ENCODE assay signal across 1 cellular context in genomic region chr5:149641000-149641576, GRCh38.
TF ChIP-seq lines count a peak whose summit lies in the region.

No MANE protein-coding gene starts in this region.

TF ChIP-seq in K562, 482 proteins besides CTCF, POLR2A, EP300 and RAD21 (continued from another document and continues in another):
- TF ChIP-seq ZBTB33 (CRISPR knock-in tag; IDR thresholded peaks at IDR 0.05), result peak; percentile 83
- TF ChIP-seq, protein P1, sequence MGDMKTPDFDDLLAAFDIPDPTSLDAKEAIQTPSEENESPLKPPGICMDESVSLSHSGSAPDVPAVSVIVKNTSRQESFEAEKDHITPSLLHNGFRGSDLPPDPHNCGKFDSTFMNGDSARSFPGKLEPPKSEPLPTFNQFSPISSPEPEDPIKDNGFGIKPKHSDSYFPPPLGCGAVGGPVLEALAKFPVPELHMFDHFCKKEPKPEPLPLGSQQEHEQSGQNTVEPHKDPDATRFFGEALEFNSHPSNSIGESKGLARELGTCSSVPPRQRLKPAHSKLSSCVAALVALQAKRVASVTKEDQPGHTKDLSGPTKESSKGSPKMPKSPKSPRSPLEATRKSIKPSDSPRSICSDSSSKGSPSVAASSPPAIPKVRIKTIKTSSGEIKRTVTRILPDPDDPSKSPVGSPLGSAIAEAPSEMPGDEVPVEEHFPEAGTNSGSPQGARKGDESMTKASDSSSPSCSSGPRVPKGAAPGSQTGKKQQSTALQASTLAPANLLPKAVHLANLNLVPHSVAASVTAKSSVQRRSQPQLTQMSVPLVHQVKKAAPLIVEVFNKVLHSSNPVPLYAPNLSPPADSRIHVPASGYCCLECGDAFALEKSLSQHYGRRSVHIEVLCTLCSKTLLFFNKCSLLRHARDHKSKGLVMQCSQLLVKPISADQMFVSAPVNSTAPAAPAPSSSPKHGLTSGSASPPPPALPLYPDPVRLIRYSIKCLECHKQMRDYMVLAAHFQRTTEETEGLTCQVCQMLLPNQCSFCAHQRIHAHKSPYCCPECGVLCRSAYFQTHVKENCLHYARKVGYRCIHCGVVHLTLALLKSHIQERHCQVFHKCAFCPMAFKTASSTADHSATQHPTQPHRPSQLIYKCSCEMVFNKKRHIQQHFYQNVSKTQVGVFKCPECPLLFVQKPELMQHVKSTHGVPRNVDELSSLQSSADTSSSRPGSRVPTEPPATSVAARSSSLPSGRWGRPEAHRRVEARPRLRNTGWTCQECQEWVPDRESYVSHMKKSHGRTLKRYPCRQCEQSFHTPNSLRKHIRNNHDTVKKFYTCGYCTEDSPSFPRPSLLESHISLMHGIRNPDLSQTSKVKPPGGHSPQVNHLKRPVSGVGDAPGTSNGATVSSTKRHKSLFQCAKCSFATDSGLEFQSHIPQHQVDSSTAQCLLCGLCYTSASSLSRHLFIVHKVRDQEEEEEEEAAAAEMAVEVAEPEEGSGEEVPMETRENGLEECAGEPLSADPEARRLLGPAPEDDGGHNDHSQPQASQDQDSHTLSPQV (IDR thresholded peaks at IDR 0.05), result peak; percentile 77; the same call in 1 of the 2 replicates
- TF ChIP-seq ZNF175 (CRISPR knock-in tag; IDR thresholded peaks at IDR 0.05; ENCODE audit: low read depth), result peak; percentile 27; the same call in 1 of the 2 replicates
- TF ChIP-seq TEAD4 (IDR thresholded peaks at IDR 0.05; ENCODE audit: low read length), result 0 out of 2 replicates have a peak, but pooled peaks have one; percentile 6
- no peak for TF ChIP-seq TEAD4 (CRISPR knock-in tag; IDR thresholded peaks at IDR 0.05; ENCODE audit: borderline replicate concordance)
- no peak for TF ChIP-seq KLF1 (tag; IDR thresholded peaks at IDR 0.05)
- 0 out of 2 replicates have a peak, but pooled peaks have one; percentile 25 for TF ChIP-seq DMBX1 (CRISPR knock-in tag; IDR thresholded peaks at IDR 0.05; ENCODE audit: borderline replicate concordance)
- TF ChIP-seq MLLT1 (IDR thresholded peaks at IDR 0.05), result 0 out of 4 replicates have a peak, but pooled peaks of 1 of the 2 experiments have one; percentile 48
- no peak for TF ChIP-seq SIRT6 (IDR thresholded peaks at IDR 0.05; ENCODE audit: low read depth, low read length)
- TF ChIP-seq ZBTB9 (CRISPR knock-in tag; IDR thresholded peaks at IDR 0.05), result 0 out of 2 replicates have a peak, but pooled peaks have one; percentile 28
- TF ChIP-seq ZNF3 (CRISPR knock-in tag; IDR thresholded peaks at IDR 0.05), result no peak
- TF ChIP-seq DACH1 (IDR thresholded peaks at IDR 0.05; ENCODE audit: partially characterized antibody), result no peak
- TF ChIP-seq, protein P2, sequence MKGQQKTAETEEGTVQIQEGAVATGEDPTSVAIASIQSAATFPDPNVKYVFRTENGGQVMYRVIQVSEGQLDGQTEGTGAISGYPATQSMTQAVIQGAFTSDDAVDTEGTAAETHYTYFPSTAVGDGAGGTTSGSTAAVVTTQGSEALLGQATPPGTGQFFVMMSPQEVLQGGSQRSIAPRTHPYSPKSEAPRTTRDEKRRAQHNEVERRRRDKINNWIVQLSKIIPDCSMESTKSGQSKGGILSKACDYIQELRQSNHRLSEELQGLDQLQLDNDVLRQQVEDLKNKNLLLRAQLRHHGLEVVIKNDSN (CRISPR knock-in tag; IDR thresholded peaks at IDR 0.05), result peak; percentile 51
- 0 out of 2 replicates have a peak, but pooled peaks have one; percentile 44 for TF ChIP-seq MXI1 (IDR thresholded peaks at IDR 0.05; ENCODE audit: low read depth, low read length)
- no peak for TF ChIP-seq ZNF197 (CRISPR knock-in tag; IDR thresholded peaks at IDR 0.05; ENCODE audit: low read depth)
- TF ChIP-seq RBM39 (optimal IDR thresholded peaks at IDR 0.05; ENCODE audit: low read depth, low read length), result no peak
- 0 out of 2 replicates have a peak, but pooled peaks have one; percentile 13 for TF ChIP-seq DPF2 (IDR thresholded peaks at IDR 0.05)
- TF ChIP-seq CXXC5 (CRISPR knock-in tag; IDR thresholded peaks at IDR 0.05), result no peak
- TF ChIP-seq CC2D1A (IDR thresholded peaks at IDR 0.05), result peak; percentile 22; the same call in 1 of the 2 replicates
- no peak for TF ChIP-seq SAFB (IDR thresholded peaks at IDR 0.05; ENCODE audit: borderline replicate concordance, low read depth, low read length)
- no peak for TF ChIP-seq ZBTB34 (CRISPR knock-in tag; IDR thresholded peaks at IDR 0.05)
- TF ChIP-seq, protein P3, sequence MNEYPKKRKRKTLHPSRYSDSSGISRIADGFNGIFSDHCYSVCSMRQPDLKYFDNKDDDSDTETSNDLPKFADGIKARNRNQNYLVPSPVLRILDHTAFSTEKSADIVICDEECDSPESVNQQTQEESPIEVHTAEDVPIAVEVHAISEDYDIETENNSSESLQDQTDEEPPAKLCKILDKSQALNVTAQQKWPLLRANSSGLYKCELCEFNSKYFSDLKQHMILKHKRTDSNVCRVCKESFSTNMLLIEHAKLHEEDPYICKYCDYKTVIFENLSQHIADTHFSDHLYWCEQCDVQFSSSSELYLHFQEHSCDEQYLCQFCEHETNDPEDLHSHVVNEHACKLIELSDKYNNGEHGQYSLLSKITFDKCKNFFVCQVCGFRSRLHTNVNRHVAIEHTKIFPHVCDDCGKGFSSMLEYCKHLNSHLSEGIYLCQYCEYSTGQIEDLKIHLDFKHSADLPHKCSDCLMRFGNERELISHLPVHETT (CRISPR knock-in tag; conservative IDR thresholded peaks at IDR 0.05 in 1 of 2, IDR thresholded peaks at IDR 0.05 in 1 of 2), result peak in 1 of 2 experiments; percentile 67; a peak in 2 of 4 replicates
- TF ChIP-seq DDX20 (tag; IDR thresholded peaks at IDR 0.05; ENCODE audit: low read depth), result 0 out of 2 replicates have a peak, but pooled peaks have one; percentile 49
- TF ChIP-seq NR2C1 (IDR thresholded peaks at IDR 0.05), result peak; percentile 89
- peak; percentile 97 for TF ChIP-seq NR2C1 (tag; IDR thresholded peaks at IDR 0.05)
- TF ChIP-seq CREM (IDR thresholded peaks at IDR 0.05; ENCODE audit: low read depth), result no peak
- 0 out of 2 replicates have a peak, but pooled peaks have one; percentile 32 for TF ChIP-seq TEAD2 (tag; IDR thresholded peaks at IDR 0.05)
- peak; percentile 52; the same call in 1 of the 2 replicates for TF ChIP-seq MEF2D (tag; conservative IDR thresholded peaks at IDR 0.05; ENCODE audit: low read depth)
- TF ChIP-seq NFRKB (IDR thresholded peaks at IDR 0.05; ENCODE audit: low read depth), result 0 out of 2 replicates have a peak, but pooled peaks have one; percentile 47
- peak; percentile 40; the same call in 1 of the 2 replicates for TF ChIP-seq L3MBTL2 (IDR thresholded peaks at IDR 0.05)
- no peak for TF ChIP-seq ARID4B (CRISPR knock-in tag; IDR thresholded peaks at IDR 0.05)
- TF ChIP-seq ZKSCAN1 (IDR thresholded peaks at IDR 0.05; ENCODE audit: low read depth, low read length), result no peak
- TF ChIP-seq TBP (optimal IDR thresholded peaks at IDR 0.05; ENCODE audit: low read depth, low read length), result peak; percentile 15
- TF ChIP-seq YY1 (IDR thresholded peaks at IDR 0.05; ENCODE audit: borderline replicate concordance in 1 of 3, control insufficient read depth in 1 of 3, extremely low read depth in 1 of 3, insufficient read depth in 3 of 3, insufficient read length in 1 of 3, insufficient replicate concordance in 2 of 3, low read depth in 1 of 3, low read length in 2 of 3), result peak; percentile 60 to 93 (median 83)
